In the genomic region with DNA sequence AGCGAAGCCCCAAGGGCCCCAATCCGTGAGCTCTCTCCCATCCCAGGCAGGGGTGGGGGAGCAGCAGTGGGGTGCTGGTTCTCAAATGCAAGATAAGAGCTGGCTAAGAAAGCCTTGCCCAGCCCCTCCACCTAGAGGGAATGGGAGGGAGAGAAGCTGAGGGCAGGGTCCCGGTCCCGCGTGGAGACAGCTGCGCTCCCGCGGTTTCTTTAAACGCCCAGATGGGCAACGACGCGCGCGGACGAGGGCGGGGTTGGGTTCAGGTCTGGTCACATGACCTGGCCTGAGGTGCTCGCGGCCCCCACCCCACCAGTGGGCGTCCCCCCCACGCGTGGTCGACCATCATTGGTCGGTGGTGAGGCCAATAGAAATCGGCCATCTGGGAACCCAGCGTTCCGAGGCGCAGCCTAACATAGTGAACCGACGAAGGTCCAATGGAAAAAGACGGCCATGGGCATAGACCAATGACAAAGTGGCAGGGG, we compare ENCODE assay signal across 8 cellular contexts. TPM values are rescaled to one million over a fixed set of nuclear protein-coding genes. Genes with fewer than 3 reads are reported as not detected.
DNase-seq lines count a peak whose midpoint lies in the region; ATAC-seq and TF ChIP-seq lines count a peak whose summit lies in the region.

No MANE protein-coding gene starts in this region.

- H3K36me3 ChIP-seq in HCT116 (ENCODE audit: control insufficient read depth in 1 of 2, insufficient read depth in 2 of 2, low read length in 2 of 2) = peaks cover 18 to 38% of the 10 kb centered on the region in 2 experiments
- peaks cover 19% of the 10 kb centered on the region for H3K36me3 ChIP-seq in MM.1S (replicated peaks; ENCODE audit: insufficient read depth, low read length)

- no peaks in the 10 kb centered on the region for H4K20me1 ChIP-seq in HCT116 (ENCODE audit: insufficient read depth)
- peaks cover 15% of the 10 kb centered on the region for H4K20me1 ChIP-seq in MM.1S (ENCODE audit: insufficient read depth, low read length)

- H3F3A ChIP-seq in MM.1S (ENCODE audit: insufficient read depth, low read length) = peaks cover 63% of the 10 kb centered on the region

- H3K4me1 Mint-ChIP-seq in natural killer cell = peaks cover 47 to 48% of the 10 kb centered on the region in 2 donors

- intact Hi-C loops in HCT116 (cut with micrococcal nuclease) = loop anchor here (2.0 kb wide), 1 partner anchor 47 kb away; the partner anchor contains the start of gene GCDH
- intact Hi-C loops in natural killer cell (cut with micrococcal nuclease) = loop anchor here (1.0 to 5.0 kb wide), 3 partner anchors 47 to 146 kb away; partner anchors contain the start of genes GCDH and JUNB

- TF ChIP-seq POLR2A in HCT116 (IDR thresholded peaks at IDR 0.05; ENCODE audit: borderline replicate concordance, extremely low read depth, insufficient read depth, insufficient read length) = no peak

- ATAC-seq in HCT116 (peak; percentile 90), natural killer cell (peak; percentile 84 to 96 (median 87))

- POLR2A ChIA-PET in HCT116 (lab: Charles Lee) = interaction anchor here (0.8 to 1.6 kb wide), 5 partner anchors 8 to 172 kb away, joined by 3 to 4 read pairs (median 3); partner anchors contain the start of genes RAD23A and SYCE2

- H3K27ac ChIP-seq in HCT116 (ENCODE audit: low read depth, low read length) (peak overlapping the region; percentile 79), MM.1S (ENCODE audit: low read length) (peak overlapping the region; percentile 75)

- TF ChIP-seq CTCF in HCT116 (IDR thresholded peaks at IDR 0.05 in 2 of 3, conservative IDR thresholded peaks at IDR 0.05 in 1 of 3; ENCODE audit: borderline replicate concordance in 1 of 3, insufficient read depth in 1 of 3, low read depth in 2 of 3, low read length in 2 of 3) (no peak), MM.1S (IDR thresholded peaks at IDR 0.05; ENCODE audit: low read length) (no peak), fibroblast of the aortic adventitia (IDR thresholded peaks at IDR 0.05; ENCODE audit: insufficient read depth, low read length) (no peak), natural killer cell (IDR thresholded peaks at IDR 0.05) (no peak)

- RAD21 ChIA-PET in HCT116 (lab: Charles Lee; ENCODE audit: low non-redundant PET in 1 of 2, low total read pairs in 2 of 2, uncharacterized antibody in 2 of 2, unreplicated experiment in 2 of 2) = no interaction called here

- H3K27ac Mint-ChIP-seq in natural killer cell = peak overlapping the region; percentile 96

- CTCF ChIA-PET in HCT116 (lab: Charles Lee) = interaction anchor here (1.7 kb wide), 1 partner anchor 27 kb away, joined by 8 read pairs; no protein-coding TSS in a partner anchor

- H3K79me2 ChIP-seq in HCT116 (ENCODE audit: insufficient read depth, low read length) (peaks cover 48% of the 10 kb centered on the region), MM.1S (ENCODE audit: low read length) (peaks cover 42% of the 10 kb centered on the region)

- DNase-seq in EL (peak; percentile 99), HCT116 (ENCODE audit: low read depth, low spot score) (peak; percentile 99), MM.1S (peak; percentile 100), SHP77 treated with DMSO at 0.1 percent for 48 hours (lab: John Stamatoyannopoulos, UW) (peak; percentile 96), activated gamma-delta T cell (lab: John Stamatoyannopoulos, UW) (peak; percentile 96), fibroblast of the aortic adventitia (ENCODE audit: low read depth) (peak; percentile 100), natural killer cell (peak; percentile 99)
- DNase-seq in stimulated activated naive CD4-positive, alpha-beta T cell (lab: John Stamatoyannopoulos, UW) = peak; percentile 97 to 99 (median 99)

- no peaks in the 10 kb centered on the region for H3K9me3 Mint-ChIP-seq in natural killer cell

- no TSS peak for BruUV-seq in HCT116 (replicated peaks; lab: Mats Ljungman, UMichigan)

- H3K4me2 ChIP-seq in HCT116 (ENCODE audit: low read length) (peak overlapping the region; percentile 92), MM.1S (ENCODE audit: low read depth, low read length) (peak overlapping the region; percentile 77)

- H3K27me3 Mint-ChIP-seq in natural killer cell (ENCODE audit: low read depth in 2 of 2) = no peaks in the 10 kb centered on the region

- H3K9ac ChIP-seq in HCT116 (ENCODE audit: low read length) (peak overlapping the region; percentile 95), MM.1S (ENCODE audit: low read length) (peak overlapping the region; percentile 49)

- H3K4me1 ChIP-seq in HCT116 (ENCODE audit: control insufficient read depth in 1 of 2, insufficient read depth in 2 of 2, low read length in 2 of 2) (peaks cover 15 to 46% of the 10 kb centered on the region in 2 experiments), MM.1S (ENCODE audit: low read length) (peaks cover 41% of the 10 kb centered on the region)

- no peaks in the 10 kb centered on the region for H3K9me3 ChIP-seq in HCT116 (ENCODE audit: control insufficient read depth in 1 of 2, insufficient read depth in 1 of 2, low read depth in 1 of 2, low read length in 2 of 2)
- no peaks in the 10 kb centered on the region for H3K9me3 ChIP-seq in MM.1S (replicated peaks; ENCODE audit: insufficient read depth, low read length)

- peak overlapping the region; percentile 98 to 99 for H3K4me3 ChIP-seq in HCT116 (replicated peaks in 1 of 2; ENCODE audit: low read depth in 1 of 2, low read length in 2 of 2)
- peak overlapping the region; percentile 92 for H3K4me3 ChIP-seq in MM.1S (ENCODE audit: low read length)
- H3K4me3 ChIP-seq in fibroblast of the aortic adventitia (ENCODE audit: low read depth, low read length) = peak overlapping the region; percentile 72

- no peaks in the 10 kb centered on the region for H3K36me3 Mint-ChIP-seq in natural killer cell

- H3K27me3 ChIP-seq in HCT116 (ENCODE audit: insufficient read depth, low read length) (no peaks in the 10 kb centered on the region), MM.1S (replicated peaks; ENCODE audit: insufficient read depth, low read length) (no peaks in the 10 kb centered on the region)

- H3K4me3 Mint-ChIP-seq in natural killer cell = peak overlapping the region; percentile 96

- H2AFZ ChIP-seq in HCT116 (ENCODE audit: low read depth, low read length, poor library complexity, severe bottlenecking) (no peak overlapping the region), MM.1S (ENCODE audit: low read length) (peak overlapping the region; percentile 45)

- no peak for TF ChIP-seq RAD21 in HCT116 (IDR thresholded peaks at IDR 0.05; ENCODE audit: low read depth)

- H3K9me2 ChIP-seq in HCT116 (ENCODE audit: insufficient read depth) (no peaks in the 10 kb centered on the region), MM.1S (replicated peaks; ENCODE audit: insufficient read depth, low read length) (no peaks in the 10 kb centered on the region)

TF ChIP-seq in HCT116, 20 proteins besides CTCF, POLR2A, EP300 and RAD21 (continues in another document):
- TF ChIP-seq TCF7L2 (IDR thresholded peaks at IDR 0.05; ENCODE audit: borderline replicate concordance, extremely low read depth, insufficient read depth, insufficient read length) (peak; percentile 74), ZBTB33 (IDR thresholded peaks at IDR 0.05; ENCODE audit: extremely low read depth, insufficient replicate concordance, low read length) (no peak), CEBPB (IDR thresholded peaks at IDR 0.05; ENCODE audit: low read depth) (no peak)

RNA-seq across cellular contexts. Expression of gene CALR, which starts 0.3 kb away (rescaled TPM):
- total RNA-seq in HCT116 (2021; ENCODE audit: unreplicated experiment) (739 TPM), fibroblast of the aortic adventitia (ENCODE audit: low replicate concordance) (1,776 and 3,314 TPM in 2 replicates), natural killer cell (100 to 1,000 TPM; 588 to 813 (median 763) TPM)
- polyA plus RNA-seq in HCT116 (2012) = 660 and 681 TPM in 2 replicates

RNA-seq across cellular contexts. Expression of gene FARSA, which starts 4.6 kb away (rescaled TPM):
- total RNA-seq in HCT116 (2021; ENCODE audit: unreplicated experiment) (129 TPM), fibroblast of the aortic adventitia (ENCODE audit: low replicate concordance) (39.1 and 44.3 TPM in 2 replicates), natural killer cell (10 to 100 TPM; 29.3 to 34.5 (median 32.0) TPM)
- 101 and 112 TPM in 2 replicates for polyA plus RNA-seq in HCT116 (2012)

RNA-seq across cellular contexts. Expression of gene RAD23A, which starts 7.6 kb away (rescaled TPM):
- total RNA-seq in HCT116 (2021; ENCODE audit: unreplicated experiment) (163 TPM), fibroblast of the aortic adventitia (ENCODE audit: low replicate concordance) (76.8 and 101 TPM in 2 replicates), natural killer cell (10 to 100 TPM; 79.2 to 81.2 (median 80.3) TPM)
- polyA plus RNA-seq in HCT116 (2012) = 245 and 256 TPM in 2 replicates

RNA-seq across cellular contexts. Expression of gene GADD45GIP1, which starts 18.9 kb away (rescaled TPM):
- 35.9 TPM for total RNA-seq in HCT116 (2021; ENCODE audit: unreplicated experiment)
- polyA plus RNA-seq in HCT116 (2012) = 44.5 and 55.5 TPM in 2 replicates
- 23.0 and 38.8 TPM in 2 replicates for total RNA-seq in fibroblast of the aortic adventitia (ENCODE audit: low replicate concordance)
- 1 to 10 TPM; 5.3 to 7.1 (median 5.7) TPM for total RNA-seq in natural killer cell

RNA-seq across cellular contexts. Expression of gene SYCE2, which starts 19.0 kb away (rescaled TPM):
- 0.25 TPM for total RNA-seq in HCT116 (2021; ENCODE audit: unreplicated experiment)
- polyA plus RNA-seq in HCT116 (2012) = 0.29 and 0.77 TPM in 2 replicates
- 0.54 TPM in 1 of 2 replicates, not detected in the other for total RNA-seq in fibroblast of the aortic adventitia (ENCODE audit: low replicate concordance)
- 1 to 10 TPM in 1 of 3 donors, under 1 TPM in 2; 0.88 to 2.2 (median 0.92) TPM for total RNA-seq in natural killer cell

Comparison
In these comparisons a context has a peak if more than half of its experiments do, and no peak if none do; other contexts are left out.
1. Peak in every context shown above with its lines: DNase-seq, ATAC-seq, H3K4me3 ChIP-seq and H3K27ac ChIP-seq.